13 cellular contexts compared by ENCODE assay signal in genomic region chr11:76408171-76408965, GRCh38. TPM values are rescaled to one million over a fixed set of nuclear protein-coding genes. Genes with fewer than 3 reads are reported as not detected.
DNase-seq lines count a peak whose midpoint lies in the region; ATAC-seq and TF ChIP-seq lines count a peak whose summit lies in the region.
"Had no signal": no experiment of that assay in that cellular context is flagged by ENCODE, and none has a peak within 500 bp of the region (broad histone marks: within the 10 kb centered on the region; RNA-seq: fewer than 3 reads in every experiment).

No MANE protein-coding gene starts in this region.

- peak overlapping the region; percentile 52; the same call in 1 of the 2 replicates for H3K27ac ChIP-seq in WERI-Rb-1
- H3K27ac ChIP-seq in right atrium auricular region, result no peak overlapping the region
- no peak overlapping the region for H3K27ac ChIP-seq in foreskin keratinocyte
- H3K27ac ChIP-seq: tibial nerve had no signal

- H3K27ac Mint-ChIP-seq in nephron, result peak overlapping the region; percentile 34 to 82 (median 62)
- H3K27ac Mint-ChIP-seq: activated naive CD4-positive, alpha-beta T cell treated with anti-CD3 and anti-CD28 coated beads, Interleukin-2, amount 50 U/mL, for 24 hours had no signal

- peaks cover 5% of the 10 kb centered on the region for H3K36me3 Mint-ChIP-seq in nephron (ENCODE audit: low read depth)
- H3K36me3 Mint-ChIP-seq: activated naive CD4-positive, alpha-beta T cell treated with anti-CD3 and anti-CD28 coated beads, Interleukin-2, amount 50 U/mL, for 24 hours; naive thymus-derived CD8-positive, alpha-beta T cell had no signal

- peaks cover 16% of the 10 kb centered on the region for H3K27me3 Mint-ChIP-seq in nephron (ENCODE audit: low read depth)
- H3K27me3 Mint-ChIP-seq: activated naive CD4-positive, alpha-beta T cell treated with anti-CD3 and anti-CD28 coated beads, Interleukin-2, amount 50 U/mL, for 24 hours had no signal

- peaks cover 45% of the 10 kb centered on the region for H3K4me1 Mint-ChIP-seq in nephron
- H3K4me1 Mint-ChIP-seq: activated naive CD4-positive, alpha-beta T cell treated with anti-CD3 and anti-CD28 coated beads, Interleukin-2, amount 50 U/mL, for 24 hours had no signal

- TF ChIP-seq CTCF in WERI-Rb-1 (IDR thresholded peaks at IDR 0.05; ENCODE audit: low read depth, low read length), result no peak
- TF ChIP-seq CTCF in nephron (IDR thresholded peaks at IDR 0.05; ENCODE audit: unreplicated experiment in 3 of 3), result no peak
- TF ChIP-seq CTCF in right atrium auricular region (IDR thresholded peaks at IDR 0.05), result no peak
- no peak for TF ChIP-seq CTCF in foreskin keratinocyte (conservative IDR thresholded peaks at IDR 0.05)

- H3K9me3 Mint-ChIP-seq in nephron, result no peaks in the 10 kb centered on the region
- H3K9me3 Mint-ChIP-seq: activated naive CD4-positive, alpha-beta T cell treated with anti-CD3 and anti-CD28 coated beads, Interleukin-2, amount 50 U/mL, for 24 hours; naive thymus-derived CD8-positive, alpha-beta T cell had no signal

- H3K27me3 ChIP-seq in WERI-Rb-1 (ENCODE audit: insufficient read depth, low read depth, severe bottlenecking) (no peaks in the 10 kb centered on the region), right atrium auricular region (no peaks in the 10 kb centered on the region), foreskin keratinocyte (peaks cover 22% of the 10 kb centered on the region)
- H3K27me3 ChIP-seq: tibial nerve had no signal

- ATAC-seq in foreskin keratinocyte, result no peak
- ATAC-seq in HG02884 (IDR thresholded peaks at IDR 0.05; ENCODE audit: unreplicated experiment), result no peak
- ATAC-seq in HG02571 (IDR thresholded peaks at IDR 0.05; ENCODE audit: unreplicated experiment), result no peak
- ATAC-seq: naive thymus-derived CD8-positive, alpha-beta T cell had no signal

- no peaks in the 10 kb centered on the region for H3K4me1 ChIP-seq in right atrium auricular region
- no peaks in the 10 kb centered on the region for H3K4me1 ChIP-seq in foreskin keratinocyte
- H3K4me1 ChIP-seq: tibial nerve had no signal

- H3K4me3 ChIP-seq in WERI-Rb-1 (ENCODE audit: low read depth, low read length), result peak overlapping the region; percentile 15; the same call in 1 of the 2 replicates
- H3K4me3 ChIP-seq in right atrium auricular region, result no peak overlapping the region
- H3K4me3 ChIP-seq: tibial nerve had no signal

- H3K36me3 ChIP-seq in WERI-Rb-1 (no peaks in the 10 kb centered on the region), right atrium auricular region (no peaks in the 10 kb centered on the region)

- H3K4me3 Mint-ChIP-seq in nephron, result peak overlapping the region in 1 of 3 experiments; percentile 6
- H3K4me3 Mint-ChIP-seq: activated naive CD4-positive, alpha-beta T cell treated with anti-CD3 and anti-CD28 coated beads, Interleukin-2, amount 50 U/mL, for 24 hours; naive thymus-derived CD8-positive, alpha-beta T cell had no signal

- H3K9me3 ChIP-seq in WERI-Rb-1 (ENCODE audit: severe bottlenecking), result no peaks in the 10 kb centered on the region
- H3K9me3 ChIP-seq in right atrium auricular region, result no peaks in the 10 kb centered on the region
- H3K9me3 ChIP-seq: tibial nerve had no signal

- DNase-seq in Daoy (ENCODE audit: low read depth) (peak; percentile 28), NCI-H1694 (lab: John Stamatoyannopoulos, UW) (peak; percentile 4), WERI-Rb-1 (peak; percentile 67), right atrium auricular region (ENCODE audit: low spot score) (no peak), foreskin keratinocyte (no peak)
- DNase-seq: naive thymus-derived CD8-positive, alpha-beta T cell; small intestine; T1000 had no signal

RNA-seq across cellular contexts. Expression of gene GVQW3, which starts 27.2 kb away (rescaled TPM):
- total RNA-seq in Daoy (2014; rRNA removed; shearing (Covaris generic)), result 0.34 and 0.57 TPM in 2 replicates
- total RNA-seq in right atrium auricular region, result under 1 TPM; 0.89 to 0.90 TPM
- total RNA-seq in foreskin keratinocyte, result 0.60 and 0.92 TPM in 2 replicates
- polyA plus RNA-seq in foreskin keratinocyte, result 0.22 and 0.43 TPM in 2 replicates

RNA-seq across cellular contexts. Expression of gene THAP12, which starts 27.4 kb away (rescaled TPM):
- 54.5 and 80.1 TPM in 2 replicates for total RNA-seq in Daoy (2014; rRNA removed; shearing (Covaris generic))
- total RNA-seq in right atrium auricular region, result 10 to 100 TPM; 15.1 to 16.2 TPM
- 50.8 and 53.8 TPM in 2 replicates for total RNA-seq in foreskin keratinocyte
- polyA plus RNA-seq in foreskin keratinocyte, result 18.2 and 23.2 TPM in 2 replicates

RNA-seq across cellular contexts. Expression of gene EMSY, which starts 36.5 kb away (rescaled TPM):
- total RNA-seq in Daoy (2014; rRNA removed; shearing (Covaris generic)), result 7.8 and 12.7 TPM in 2 replicates
- total RNA-seq in right atrium auricular region (10 to 100 TPM; 31.4 to 35.9 TPM), foreskin keratinocyte (11.5 and 11.8 TPM in 2 replicates)
- 3.0 and 3.8 TPM in 2 replicates for polyA plus RNA-seq in foreskin keratinocyte

Comparison
In these comparisons a context has a peak if more than half of its experiments do, and no peak if none do; other contexts are left out.
1. DNase-seq: peak in Daoy (single experiment), NCI-H1694 (single experiment) and WERI-Rb-1 (single experiment); none in right atrium auricular region (single experiment) and foreskin keratinocyte (0 of 2).